ENCODE assay signal across 27 cellular contexts in genomic region chr21:38999148-38999547, GRCh38.
DNase-seq lines count a peak whose midpoint lies in the region; ATAC-seq and TF ChIP-seq lines count a peak whose summit lies in the region.
"Had no signal": no experiment of that assay in that cellular context is flagged by ENCODE, and none has a peak within 500 bp of the region (broad histone marks: within the 10 kb centered on the region; RNA-seq: fewer than 3 reads in every experiment).

No MANE protein-coding gene starts in this region.

- no peaks in the 10 kb centered on the region for H4K20me1 ChIP-seq in neural progenitor cell (ENCODE audit: low read depth)

- H3K36me3 ChIP-seq in neural progenitor cell, result no peaks in the 10 kb centered on the region
- H3K36me3 ChIP-seq: brain microvascular endothelial cell, colonic mucosa had no signal

- H2AFZ ChIP-seq in neural progenitor cell (replicated peaks), result no peak overlapping the region

- no peak overlapping the region for H3K4me3 Mint-ChIP-seq in stimulated activated naive CD8-positive, alpha-beta T cell treated with anti-CD3 and anti-CD28 coated beads, Interleukin-15, Interleukin-2, amounts not matched to agents 100 ng/mL and 50 ng/mL, for 24 hours
- no peak overlapping the region for H3K4me3 Mint-ChIP-seq in neural progenitor cell
- no peak overlapping the region for H3K4me3 Mint-ChIP-seq in activated CD4-positive, alpha-beta memory T cell treated with anti-CD3 and anti-CD28 coated beads for 36 hours
- no peak overlapping the region for H3K4me3 Mint-ChIP-seq in activated T-cell treated with anti-CD3 and anti-CD28 coated beads, Interleukin-2, amount 50 U/mL, for 24 hours
- H3K4me3 Mint-ChIP-seq: activated CD4-positive, alpha-beta memory T cell treated with anti-CD3 and anti-CD28 coated beads, Interleukin-2, amount 10 ng/mL, durations not matched to agents 7 days and 5 days; B cell; endodermal cell; H9; memory B cell had no signal

- no peaks in the 10 kb centered on the region for H3K27me3 ChIP-seq in neural progenitor cell
- H3K27me3 ChIP-seq: brain microvascular endothelial cell, colonic mucosa had no signal

- peak overlapping the region; percentile 26 for H3K27ac Mint-ChIP-seq in stimulated activated naive CD8-positive, alpha-beta T cell treated with anti-CD3 and anti-CD28 coated beads, Interleukin-15, Interleukin-2, amounts not matched to agents 100 ng/mL and 50 ng/mL, for 24 hours
- no peak overlapping the region for H3K27ac Mint-ChIP-seq in neural progenitor cell
- H3K27ac Mint-ChIP-seq in activated CD4-positive, alpha-beta memory T cell treated with anti-CD3 and anti-CD28 coated beads for 36 hours, result no peak overlapping the region
- H3K27ac Mint-ChIP-seq in activated T-cell treated with anti-CD3 and anti-CD28 coated beads, Interleukin-2, amount 50 U/mL, for 24 hours, result no peak overlapping the region
- H3K27ac Mint-ChIP-seq: activated CD4-positive, alpha-beta memory T cell treated with anti-CD3 and anti-CD28 coated beads, Interleukin-2, amount 10 ng/mL, durations not matched to agents 7 days and 5 days; B cell; endodermal cell; H9; memory B cell had no signal

- H3F3A ChIP-seq in neural progenitor cell (ENCODE audit: low read depth), result no peaks in the 10 kb centered on the region

- DNase-seq in stimulated activated naive CD8-positive, alpha-beta T cell treated with anti-CD3 and anti-CD28 coated beads, Interleukin-15, Interleukin-2, amounts not matched to agents 100 U/mL and 50 U/mL, for 24 hours, result no peak
- DNase-seq in SIG-M5 (lab: John Stamatoyannopoulos, UW), result peak; percentile 51
- DNase-seq in fibroblast of peridontal ligament (ENCODE audit: extremely low read depth), result peak; percentile 40
- DNase-seq in neural progenitor cell (ENCODE audit: low spot score), result no peak
- no peak for DNase-seq in activated CD4-positive, alpha-beta memory T cell treated with anti-CD3 and anti-CD28 coated beads for 36 hours
- no peak for DNase-seq in ecto neural progenitor cell (ENCODE audit: low spot score)
- DNase-seq in activated T-cell treated with anti-CD3 and anti-CD28 coated beads, Interleukin-2, amount 50 U/mL, for 24 hours, result no peak
- DNase-seq: activated CD4-positive, alpha-beta memory T cell treated with anti-CD3 and anti-CD28 coated beads, Interleukin-2, amount 10 ng/mL, durations not matched to agents 7 days and 5 days; activated CD4-positive, CD25-positive, alpha-beta regulatory T cell; activated effector memory CD4-positive, alpha-beta T cell treated with Interleukin-2 at 50 U/mL for 16 hours; brain microvascular endothelial cell; Caco-2; colonic mucosa; DND-41; endodermal cell; H9; head of caudate nucleus; Kasumi-1; NCI-H1092; NCI-H1930; NCI-H526 treated with DMSO at 0.1 percent for 48 hours; nucleus accumbens; stimulated activated CD4-positive, alpha-beta T cell treated with anti-CD3 and anti-CD28 coated beads, Interleukin-1b, Interleukin-23, amount 100 ng/mL, for 48 hours had no signal

- H3K27ac ChIP-seq in neural progenitor cell, result no peak overlapping the region
- H3K27ac ChIP-seq: brain microvascular endothelial cell, colonic mucosa had no signal

- POLR2A ChIA-PET in activated CD4-positive, alpha-beta memory T cell treated with anti-CD3 and anti-CD28 coated beads for 36 hours (lab: Charles Lee), result no interaction called here

- H3K9ac ChIP-seq in neural progenitor cell, result no peak overlapping the region

- no peaks in the 10 kb centered on the region for H3K36me3 Mint-ChIP-seq in stimulated activated naive CD8-positive, alpha-beta T cell treated with anti-CD3 and anti-CD28 coated beads, Interleukin-15, Interleukin-2, amounts not matched to agents 100 ng/mL and 50 ng/mL, for 24 hours (ENCODE audit: low read depth)
- no peaks in the 10 kb centered on the region for H3K36me3 Mint-ChIP-seq in neural progenitor cell
- no peaks in the 10 kb centered on the region for H3K36me3 Mint-ChIP-seq in activated CD4-positive, alpha-beta memory T cell treated with anti-CD3 and anti-CD28 coated beads for 36 hours
- no peaks in the 10 kb centered on the region for H3K36me3 Mint-ChIP-seq in activated T-cell treated with anti-CD3 and anti-CD28 coated beads, Interleukin-2, amount 50 U/mL, for 24 hours (ENCODE audit: low read depth)
- H3K36me3 Mint-ChIP-seq: memory B cell had no signal

- CTCF ChIA-PET in activated CD4-positive, alpha-beta memory T cell treated with anti-CD3 and anti-CD28 coated beads for 36 hours (lab: Charles Lee), result no interaction called here

- no peaks in the 10 kb centered on the region for H3K79me2 ChIP-seq in neural progenitor cell (ENCODE audit: low read depth)

- TF ChIP-seq CTCF in neural progenitor cell (IDR thresholded peaks at IDR 0.05), result no peak

- no peak overlapping the region for H3K4me2 ChIP-seq in neural progenitor cell

- intact Hi-C loops in activated CD4-positive, alpha-beta memory T cell treated with anti-CD3 and anti-CD28 coated beads for 36 hours (cut with micrococcal nuclease), result no loop called here

- H3K4me3 ChIP-seq in neural progenitor cell, result no peak overlapping the region
- H3K4me3 ChIP-seq: colonic mucosa, GM12878 had no signal

- H3K4me1 Mint-ChIP-seq in stimulated activated naive CD8-positive, alpha-beta T cell treated with anti-CD3 and anti-CD28 coated beads, Interleukin-15, Interleukin-2, amounts not matched to agents 100 ng/mL and 50 ng/mL, for 24 hours (ENCODE audit: low read depth), result peaks cover 45% of the 10 kb centered on the region
- peaks cover 21% of the 10 kb centered on the region for H3K4me1 Mint-ChIP-seq in neural progenitor cell
- peaks cover 9% of the 10 kb centered on the region for H3K4me1 Mint-ChIP-seq in activated CD4-positive, alpha-beta memory T cell treated with anti-CD3 and anti-CD28 coated beads for 36 hours (ENCODE audit: low read depth)
- H3K4me1 Mint-ChIP-seq in activated T-cell treated with anti-CD3 and anti-CD28 coated beads, Interleukin-2, amount 50 U/mL, for 24 hours (ENCODE audit: low read depth), result peaks cover 25% of the 10 kb centered on the region

- no peaks in the 10 kb centered on the region for H3K9me3 Mint-ChIP-seq in stimulated activated naive CD8-positive, alpha-beta T cell treated with anti-CD3 and anti-CD28 coated beads, Interleukin-15, Interleukin-2, amounts not matched to agents 100 ng/mL and 50 ng/mL, for 24 hours
- H3K9me3 Mint-ChIP-seq in neural progenitor cell, result no peaks in the 10 kb centered on the region
- no peaks in the 10 kb centered on the region for H3K9me3 Mint-ChIP-seq in activated CD4-positive, alpha-beta memory T cell treated with anti-CD3 and anti-CD28 coated beads for 36 hours
- H3K9me3 Mint-ChIP-seq in activated T-cell treated with anti-CD3 and anti-CD28 coated beads, Interleukin-2, amount 50 U/mL, for 24 hours, result no peaks in the 10 kb centered on the region
- H3K9me3 Mint-ChIP-seq: activated CD4-positive, alpha-beta memory T cell treated with anti-CD3 and anti-CD28 coated beads, Interleukin-2, amount 10 ng/mL, durations not matched to agents 7 days and 5 days; endodermal cell; H9; memory B cell had no signal

- H3K27me3 Mint-ChIP-seq in stimulated activated naive CD8-positive, alpha-beta T cell treated with anti-CD3 and anti-CD28 coated beads, Interleukin-15, Interleukin-2, amounts not matched to agents 100 ng/mL and 50 ng/mL, for 24 hours, result peaks cover 15% of the 10 kb centered on the region
- peaks cover 12% of the 10 kb centered on the region for H3K27me3 Mint-ChIP-seq in neural progenitor cell (ENCODE audit: insufficient read depth, low read depth)
- peaks cover 11% of the 10 kb centered on the region for H3K27me3 Mint-ChIP-seq in activated CD4-positive, alpha-beta memory T cell treated with anti-CD3 and anti-CD28 coated beads for 36 hours
- peaks cover 22% of the 10 kb centered on the region for H3K27me3 Mint-ChIP-seq in activated T-cell treated with anti-CD3 and anti-CD28 coated beads, Interleukin-2, amount 50 U/mL, for 24 hours

- peaks cover 9% of the 10 kb centered on the region for H3K4me1 ChIP-seq in neural progenitor cell
- H3K4me1 ChIP-seq: Caco-2 had no signal

- no peak for ATAC-seq in stimulated activated naive CD8-positive, alpha-beta T cell treated with anti-CD3 and anti-CD28 coated beads, Interleukin-15, Interleukin-2, amounts not matched to agents 100 U/mL and 50 U/mL, for 24 hours
- ATAC-seq: GM12878 had no signal

- no peaks in the 10 kb centered on the region for H3K9me3 ChIP-seq in neural progenitor cell (ENCODE audit: low read depth)
- H3K9me3 ChIP-seq: Caco-2, colonic mucosa had no signal

Comparison
In these comparisons a context has a peak if more than half of its experiments do, and no peak if none do; other contexts are left out.
1. DNase-seq: peak in SIG-M5 (single experiment) and fibroblast of peridontal ligament (single experiment); none in stimulated activated naive CD8-positive, alpha-beta T cell treated with anti-CD3 and anti-CD28 coated beads, Interleukin-15, Interleukin-2, amounts not matched to agents 100 U/mL and 50 U/mL, for 24 hours (single experiment), neural progenitor cell (single experiment), activated CD4-positive, alpha-beta memory T cell treated with anti-CD3 and anti-CD28 coated beads for 36 hours (single experiment), ecto neural progenitor cell (single experiment) and activated T-cell treated with anti-CD3 and anti-CD28 coated beads, Interleukin-2, amount 50 U/mL, for 24 hours (single experiment).